Comparison of ENCODE assay signal across 10 cellular contexts in genomic region chrX:154092371-154092770, GRCh38. TPM values are rescaled to one million over a fixed set of nuclear protein-coding genes. Genes with fewer than 3 reads are reported as not detected.
DNase-seq lines count a peak whose midpoint lies in the region; ATAC-seq and TF ChIP-seq lines count a peak whose summit lies in the region.
"Had no signal": no experiment of that assay in that cellular context is flagged by ENCODE, and none has a peak within 500 bp of the region (broad histone marks: within the 10 kb centered on the region; RNA-seq: fewer than 3 reads in every experiment).

No MANE protein-coding gene starts in this region.

- peaks cover 18% of the 10 kb centered on the region for H3K27me3 Mint-ChIP-seq in activated T-cell treated with anti-CD3 and anti-CD28 coated beads, Interleukin-2, amount 50 U/mL, for 72 hours (ENCODE audit: low read depth)
- no peaks in the 10 kb centered on the region for H3K27me3 Mint-ChIP-seq in T-helper 17 cell

- peaks cover 57% of the 10 kb centered on the region for H3K4me1 Mint-ChIP-seq in activated T-cell treated with anti-CD3 and anti-CD28 coated beads, Interleukin-2, amount 50 U/mL, for 72 hours (ENCODE audit: low read depth)
- peaks cover 44% of the 10 kb centered on the region for H3K4me1 Mint-ChIP-seq in T-helper 17 cell

- peak overlapping the region; percentile 46 to 86 for H3K4me3 Mint-ChIP-seq in activated T-cell treated with anti-CD3 and anti-CD28 coated beads, Interleukin-2, amount 50 U/mL, for 72 hours
- H3K4me3 Mint-ChIP-seq in T-helper 17 cell, result peak overlapping the region; percentile 68

- no peak for ATAC-seq in activated T-cell treated with anti-CD3 and anti-CD28 coated beads, Interleukin-2, amount 50 U/mL, for 72 hours (replicated peaks in 1 of 2)
- ATAC-seq in T-helper 17 cell (no peak), gastrocnemius medialis (no peak)

- peaks cover 9% of the 10 kb centered on the region for H3K36me3 ChIP-seq in effector memory CD4-positive, alpha-beta T cell (ENCODE audit: control insufficient read depth, insufficient read depth, low read length)
- H3K36me3 ChIP-seq in gastrocnemius medialis, result no peaks in the 10 kb centered on the region
- H3K36me3 ChIP-seq in uterus, result no peaks in the 10 kb centered on the region

- DNase-seq in activated T-cell treated with anti-CD3 and anti-CD28 coated beads, Interleukin-2, amount 50 U/mL, for 72 hours, result no peak
- no peak for DNase-seq in activated T-cell treated with anti-CD3 and anti-CD28 coated beads, Interleukin-2, amount 50 U/mL, for 48 hours
- DNase-seq in T-helper 17 cell, result no peak
- no peak for DNase-seq in effector memory CD4-positive, alpha-beta T cell
- DNase-seq in gastrocnemius medialis, result no peak
- DNase-seq in superior temporal gyrus (ENCODE audit: extremely low spot score), result no peak
- DNase-seq in NCI-H2029 treated with DMSO at 0.1 percent for 48 hours (lab: John Stamatoyannopoulos, UW), result no peak
- DNase-seq in uterus, result no peak

- peak overlapping the region; percentile 88 for H3K27ac Mint-ChIP-seq in activated T-cell treated with anti-CD3 and anti-CD28 coated beads, Interleukin-2, amount 50 U/mL, for 72 hours
- peak overlapping the region; percentile 59 for H3K27ac Mint-ChIP-seq in T-helper 17 cell

- H3K27ac ChIP-seq in effector memory CD4-positive, alpha-beta T cell (ENCODE audit: insufficient read depth, low read length, poor library complexity, severe bottlenecking), result peak overlapping the region; percentile 51
- peak overlapping the region; percentile 4 to 58 (median 34) for H3K27ac ChIP-seq in gastrocnemius medialis
- no peak overlapping the region for H3K27ac ChIP-seq in uterus
- H3K27ac ChIP-seq: testis had no signal

- peaks cover 28% of the 10 kb centered on the region for H3K4me1 ChIP-seq in effector memory CD4-positive, alpha-beta T cell (ENCODE audit: control insufficient read depth, insufficient read depth, low read length, poor library complexity, severe bottlenecking)
- peaks cover 40 to 51% of the 10 kb centered on the region in 2 donors for H3K4me1 ChIP-seq in gastrocnemius medialis
- H3K4me1 ChIP-seq in uterus, result peaks cover 0 to 5% of the 10 kb centered on the region in 2 donors

- intact Hi-C loops in gastrocnemius medialis (cut with DNase I; ENCODE audit: low total_unique reads) (no loop called here), uterus (cut with DNase I; ENCODE audit: low total_unique reads) (no loop called here)

- H3K9me3 ChIP-seq in T-helper 17 cell (ENCODE audit: control insufficient read depth, low read length, poor library complexity, severe bottlenecking) (no peaks in the 10 kb centered on the region), gastrocnemius medialis (no peaks in the 10 kb centered on the region), uterus (no peaks in the 10 kb centered on the region)
- H3K9me3 ChIP-seq in effector memory CD4-positive, alpha-beta T cell (ENCODE audit: control insufficient read depth, low read length), result no peaks in the 10 kb centered on the region
- H3K9me3 ChIP-seq: testis had no signal

- no peak overlapping the region for H3K4me3 ChIP-seq in effector memory CD4-positive, alpha-beta T cell (ENCODE audit: insufficient read depth, low read depth, low read length, poor library complexity, severe bottlenecking)
- no peak overlapping the region for H3K4me3 ChIP-seq in gastrocnemius medialis
- no peak overlapping the region for H3K4me3 ChIP-seq in uterus
- H3K4me3 ChIP-seq: testis had no signal

- TF ChIP-seq CTCF in gastrocnemius medialis (IDR thresholded peaks at IDR 0.05 in 4 of 5, conservative IDR thresholded peaks at IDR 0.05 in 1 of 5) (no peak), uterus (IDR thresholded peaks at IDR 0.05) (no peak)

- no peaks in the 10 kb centered on the region for H3K9me3 Mint-ChIP-seq in activated T-cell treated with anti-CD3 and anti-CD28 coated beads, Interleukin-2, amount 50 U/mL, for 72 hours

- peaks cover 4 to 6% of the 10 kb centered on the region in 2 donors for H3K36me3 Mint-ChIP-seq in activated T-cell treated with anti-CD3 and anti-CD28 coated beads, Interleukin-2, amount 50 U/mL, for 72 hours (ENCODE audit: insufficient read depth in 2 of 2)
- H3K36me3 Mint-ChIP-seq in T-helper 17 cell (ENCODE audit: low read depth), result peaks cover 4% of the 10 kb centered on the region

- H3K27me3 ChIP-seq in effector memory CD4-positive, alpha-beta T cell (replicated peaks; ENCODE audit: control insufficient read depth, insufficient read depth, low read length, poor library complexity, severe bottlenecking), result no peaks in the 10 kb centered on the region
- H3K27me3 ChIP-seq in gastrocnemius medialis, result no peaks in the 10 kb centered on the region
- H3K27me3 ChIP-seq in uterus, result no peaks in the 10 kb centered on the region
- H3K27me3 ChIP-seq: testis had no signal

- no peak for TF ChIP-seq POLR2A in gastrocnemius medialis (IDR thresholded peaks at IDR 0.05)
- no peak for TF ChIP-seq POLR2A in uterus (IDR thresholded peaks at IDR 0.05)

- in situ Hi-C loops in gastrocnemius medialis (cut with MboI; ENCODE audit: low sequenced_read_pairs in 4 of 4), result no loop called here

RNA-seq across cellular contexts. Expression of gene MECP2, which starts 5.1 kb away (rescaled TPM):
- 10 to 100 TPM; 70.4 to 73.5 TPM for total RNA-seq in activated T-cell treated with anti-CD3 and anti-CD28 coated beads, Interleukin-2, amount 50 U/mL, for 72 hours
- total RNA-seq in T-helper 17 cell (100 to 1,000 TPM; 148 to 160 TPM), gastrocnemius medialis (10 to 100 TPM; 39.0 to 63.2 (median 45.2) TPM), uterus (100 to 1,000 TPM in 1 of 4 donors, 10 to 100 TPM in 3; 29.7 to 106 (median 50.6) TPM)

RNA-seq across cellular contexts. Expression of gene OPN1LW, which starts 51.7 kb away (rescaled TPM):
- not detected for total RNA-seq in activated T-cell treated with anti-CD3 and anti-CD28 coated beads, Interleukin-2, amount 50 U/mL, for 72 hours
- total RNA-seq in T-helper 17 cell, result not detected
- total RNA-seq in gastrocnemius medialis, result not detected
- total RNA-seq in uterus, result not detected
- total RNA-seq: liver had no signal

Comparison
In these comparisons a context has a peak if more than half of its experiments do, and no peak if none do; other contexts are left out.
1. H3K27ac ChIP-seq: peak in effector memory CD4-positive, alpha-beta T cell (single experiment) and gastrocnemius medialis (4 of 4); none in uterus (0 of 2).